Comparison of ENCODE assay signal across 10 cellular contexts in the genomic region with DNA sequence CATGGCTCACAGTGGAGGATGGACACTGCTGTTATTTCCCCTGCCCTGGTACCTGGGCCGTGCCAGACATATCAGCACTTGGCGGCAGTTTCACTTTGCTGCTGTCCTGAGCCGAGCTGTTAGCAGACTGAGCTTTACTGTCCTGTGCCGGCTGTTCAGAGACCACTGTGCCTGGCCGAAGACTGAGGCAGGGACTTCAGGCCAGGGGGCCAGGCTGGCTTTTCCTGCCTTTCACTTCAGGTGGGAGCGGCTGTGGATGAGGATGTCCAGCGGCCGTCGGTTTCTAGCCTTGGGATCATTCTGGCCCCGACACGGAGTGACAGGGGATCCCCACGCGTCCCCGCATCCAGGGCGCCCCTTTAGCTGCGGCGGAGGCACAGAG. TPM values are rescaled to one million over a fixed set of nuclear protein-coding genes. Genes with fewer than 3 reads are reported as not detected.
DNase-seq lines count a peak whose midpoint lies in the region; ATAC-seq and TF ChIP-seq lines count a peak whose summit lies in the region.
"Had no signal": no experiment of that assay in that cellular context is flagged by ENCODE, and none has a peak within 500 bp of the region (broad histone marks: within the 10 kb centered on the region; RNA-seq: fewer than 3 reads in every experiment).

No MANE protein-coding gene starts in this region.

- no peak for TF ChIP-seq EP300 in gastroesophageal sphincter (IDR thresholded peaks at IDR 0.05)

- H3K9me3 Mint-ChIP-seq in WTC11: no peaks in the 10 kb centered on the region

- H3K4me1 Mint-ChIP-seq in WTC11: peaks cover 17% of the 10 kb centered on the region

- WGBS in gastroesophageal sphincter (ENCODE audit: low coverage in 1 of 2), 2 donors: no CpG with 5 or more reads among the region's 17 CpGs
- 13% methylated on average over 13 of the region's 17 CpGs for WGBS in prostate gland

- no peaks in the 10 kb centered on the region for H3K27me3 ChIP-seq in gastroesophageal sphincter
- H3K27me3 ChIP-seq in prostate gland (replicated peaks; ENCODE audit: insufficient read depth): no peaks in the 10 kb centered on the region

- POLR2A ChIA-PET in WTC11 (lab: Charles Lee): no interaction called here

- H3K9me3 ChIP-seq in gastroesophageal sphincter (no peaks in the 10 kb centered on the region), prostate gland (no peaks in the 10 kb centered on the region)

- DNase-seq in Daoy (ENCODE audit: low read depth) (peak; percentile 40), WTC11 (ENCODE audit: low spot score) (no peak), prostate gland (ENCODE audit: low spot score) (peak; percentile 31), NCI-H748 (lab: John Stamatoyannopoulos, UW; ENCODE audit: unreplicated experiment) (no peak), NCI-H2107 (lab: John Stamatoyannopoulos, UW) (no peak), NCI-H1417 treated with DMSO at 0.1 percent for 48 hours (lab: John Stamatoyannopoulos, UW) (no peak)
- DNase-seq: NCI-H748 treated with DMSO at 0.1 percent for 48 hours had no signal

- peaks cover 62% of the 10 kb centered on the region for H3K27me3 Mint-ChIP-seq in WTC11 (ENCODE audit: low read depth)

- no peak overlapping the region for H3K27ac Mint-ChIP-seq in WTC11

- H3K4me3 Mint-ChIP-seq in WTC11: peak overlapping the region; percentile 77

- no peaks in the 10 kb centered on the region for H3K36me3 Mint-ChIP-seq in WTC11

- H3K36me3 ChIP-seq in gastroesophageal sphincter: peaks cover 0 to 6% of the 10 kb centered on the region in 2 donors
- no peaks in the 10 kb centered on the region for H3K36me3 ChIP-seq in prostate gland

- H3K4me1 ChIP-seq in gastroesophageal sphincter (peaks cover 2 to 63% (median 20%) of the 10 kb centered on the region in 3 donors), prostate gland (replicated peaks) (peaks cover 5% of the 10 kb centered on the region)

- CTCF ChIA-PET in WTC11 (lab: Charles Lee): interaction anchor here (1.4 to 1.8 kb wide), 2 partner anchors 78 to 152 kb away, joined by 6 to 13 read pairs; no protein-coding TSS in a partner anchor

- TF ChIP-seq CTCF in WTC11 (IDR thresholded peaks at IDR 0.05) (no peak), gastroesophageal sphincter (IDR thresholded peaks at IDR 0.05) (peak in 1 of 4 experiments; percentile 38), prostate gland (IDR thresholded peaks at IDR 0.05) (no peak)

- TF ChIP-seq POLR2A in gastroesophageal sphincter (IDR thresholded peaks at IDR 0.05): peak; percentile 35 to 54
- no peak for TF ChIP-seq POLR2A in prostate gland (IDR thresholded peaks at IDR 0.05)

- intact Hi-C loops in prostate gland (cut with DNase I): loop anchor here (5.0 to 10.0 kb wide), 3 partner anchors 63 to 223 kb away; no protein-coding TSS in a partner anchor

- peak overlapping the region; percentile 85 to 95 (median 94) for H3K27ac ChIP-seq in gastroesophageal sphincter
- H3K27ac ChIP-seq in prostate gland: peak overlapping the region; percentile 66 to 72
- H3K27ac ChIP-seq: epithelial cell of prostate had no signal

- ATAC-seq in WTC11 (peak; percentile 17), gastroesophageal sphincter (peak; percentile 22), HG02885 (IDR thresholded peaks at IDR 0.05; ENCODE audit: poor library complexity, unreplicated experiment) (no peak)

- H3K4me3 ChIP-seq in gastroesophageal sphincter (peak overlapping the region; percentile 77 to 87), prostate gland (peak overlapping the region; percentile 49 to 56)

TF ChIP-seq in WTC11, 78 proteins besides CTCF, POLR2A, EP300 and RAD21:
- TF ChIP-seq ZNF281 (CRISPR knock-in tag; IDR thresholded peaks at IDR 0.05) (no peak), FOXP4 (CRISPR knock-in tag; IDR thresholded peaks at IDR 0.05) (0 out of 2 replicates have a peak, but pooled peaks have one; percentile 36)

RNA-seq across cellular contexts. Expression of gene ATP10A, which starts 1.0 kb away (rescaled TPM):
- total RNA-seq in Daoy (2014; rRNA removed; shearing (Covaris generic)): 2.5 and 7.5 TPM in 2 replicates
- 2.1 to 2.4 TPM (median 2.1 TPM) in 3 replicates for total RNA-seq in WTC11 (2021)
- total RNA-seq in gastroesophageal sphincter: 10 to 100 TPM; 22.9 to 41.8 (median 24.6) TPM
- 10 to 100 TPM in 1 of 2 donors, 1 to 10 TPM in 1; 5.6 to 14.3 TPM for total RNA-seq in prostate gland

Comparison
In these comparisons a context has a peak if more than half of its experiments do, and no peak if none do; other contexts are left out.
1. DNase-seq: peak in Daoy (single experiment) and prostate gland (single experiment); none in WTC11 (single experiment), NCI-H748 (single experiment), NCI-H2107 (single experiment) and NCI-H1417 treated with DMSO at 0.1 percent for 48 hours (single experiment).